In genomic region chr7:4733936-4734528, GRCh38 we compare ENCODE assay signal across 14 cellular contexts. TPM values are rescaled to one million over a fixed set of nuclear protein-coding genes. Genes with fewer than 3 reads are reported as not detected.
A peak's percentile ranks its signal among the peaks of the same experiment; 100 is the strongest.
DNase-seq lines count a peak whose midpoint lies in the region; ATAC-seq and TF ChIP-seq lines count a peak whose summit lies in the region.
"Had no signal": no experiment of that assay in that cellular context is flagged by ENCODE, and none has a peak within 500 bp of the region (broad histone marks: within the 10 kb centered on the region; RNA-seq: fewer than 3 reads in every experiment).

No MANE protein-coding gene starts in this region.

- H3K4me3 ChIP-seq in BLaER1 treated with 17β-estradiol and CSF1 and Interleukin-3, amounts not matched to agents 10 nM and 100 nM, result peak overlapping the region in 4 of 10 experiments; percentile 13 to 49 (median 21); a peak in 5 of 20 replicates
- H3K4me3 ChIP-seq in upper lobe of right lung, result no peak overlapping the region
- H3K4me3 ChIP-seq: pancreas had no signal

- TF ChIP-seq CTCF in upper lobe of right lung (IDR thresholded peaks at IDR 0.05) (no peak), omental fat pad (IDR thresholded peaks at IDR 0.05) (no peak)

- intact Hi-C loops in upper lobe of right lung (cut with DNase I), result no loop called here

- H3K9me3 ChIP-seq in BLaER1 treated with 17β-estradiol and CSF1 and Interleukin-3, amounts not matched to agents 10 nM and 100 nM (replicated peaks in 1 of 11), result peaks cover 0 to 7% (median 0%) of the 10 kb centered on the region in 11 experiments; a peak in 2 of 22 replicates
- no peaks in the 10 kb centered on the region for H3K9me3 ChIP-seq in upper lobe of right lung
- H3K9me3 ChIP-seq: pancreas had no signal

- peak overlapping the region; percentile 64 for H3K4me3 Mint-ChIP-seq in activated naive CD8-positive, alpha-beta T cell treated with anti-CD3 and anti-CD28 coated beads, Interleukin-2, amount 50 U/mL, for 24 hours
- peak overlapping the region in 1 of 8 donors; percentile 22 for H3K4me3 Mint-ChIP-seq in naive B cell

- ATAC-seq in activated naive CD8-positive, alpha-beta T cell treated with anti-CD3 and anti-CD28 coated beads, Interleukin-2, amount 50 U/mL, for 24 hours, result peak; percentile 77
- ATAC-seq in naive B cell (ENCODE audit: low read depth in 2 of 2), result peak in 1 of 2 donors; percentile 21
- ATAC-seq in GM19467 (IDR thresholded peaks at IDR 0.05; ENCODE audit: unreplicated experiment), result no peak
- ATAC-seq in upper lobe of right lung, result no peak
- ATAC-seq in omental fat pad (ENCODE audit: low FRiP score), result no peak
- ATAC-seq: left lobe of liver, pancreas had no signal

- peaks cover 17% of the 10 kb centered on the region for H3K36me3 Mint-ChIP-seq in activated naive CD8-positive, alpha-beta T cell treated with anti-CD3 and anti-CD28 coated beads, Interleukin-2, amount 50 U/mL, for 24 hours (ENCODE audit: low read depth)
- peaks cover 0 to 7% of the 10 kb centered on the region in 2 donors for H3K36me3 Mint-ChIP-seq in naive B cell

- peaks cover 68 to 98% (median 90%) of the 10 kb centered on the region in 10 experiments for H3K4me1 ChIP-seq in BLaER1 treated with 17β-estradiol and CSF1 and Interleukin-3, amounts not matched to agents 10 nM and 100 nM
- peaks cover 9% of the 10 kb centered on the region for H3K4me1 ChIP-seq in upper lobe of right lung
- H3K4me1 ChIP-seq: pancreas had no signal

- DNase-seq in GF-D8 (lab: John Stamatoyannopoulos, UW) (peak; percentile 28), naive B cell (no peak), NCI-H1105 (lab: John Stamatoyannopoulos, UW) (no peak), upper lobe of right lung (no peak), omental fat pad (ENCODE audit: low spot score) (no peak)
- peak; percentile 47 for DNase-seq in activated naive CD8-positive, alpha-beta T cell treated with anti-CD3 and anti-CD28 coated beads, Interleukin-2, amount 50 U/mL, for 24 hours
- DNase-seq: activated gamma-delta T cell treated with Interleukin-2 at 50 U/mL for 16 hours, COR-L47, foreskin melanocyte, NCI-H226, pancreas had no signal

- peak overlapping the region; percentile 89 for H3K27ac Mint-ChIP-seq in activated naive CD8-positive, alpha-beta T cell treated with anti-CD3 and anti-CD28 coated beads, Interleukin-2, amount 50 U/mL, for 24 hours
- peak overlapping the region in 4 of 6 donors; percentile 22 to 95 (median 68) for H3K27ac Mint-ChIP-seq in naive B cell

- H3K27ac ChIP-seq in BLaER1 treated with 17β-estradiol and CSF1 and Interleukin-3, amounts not matched to agents 10 nM and 100 nM, result peak overlapping the region in 10 of 11 experiments; percentile 23 to 88 (median 72); a peak in 18 of 22 replicates
- H3K27ac ChIP-seq in upper lobe of right lung, result no peak overlapping the region
- H3K27ac ChIP-seq: pancreas had no signal

- H3K4me1 Mint-ChIP-seq in activated naive CD8-positive, alpha-beta T cell treated with anti-CD3 and anti-CD28 coated beads, Interleukin-2, amount 50 U/mL, for 24 hours, result peaks cover 63% of the 10 kb centered on the region
- peaks cover 35 to 54% (median 42%) of the 10 kb centered on the region in 3 donors for H3K4me1 Mint-ChIP-seq in naive B cell

- H3K9ac ChIP-seq in BLaER1 treated with 17β-estradiol and CSF1 and Interleukin-3, amounts not matched to agents 10 nM and 100 nM, result peak overlapping the region in 10 of 11 experiments; percentile 36 to 75 (median 62); a peak in 19 of 22 replicates

- H3K36me3 ChIP-seq in BLaER1 treated with 17β-estradiol and CSF1 and Interleukin-3, amounts not matched to agents 10 nM and 100 nM, result peaks cover 8 to 57% (median 26%) of the 10 kb centered on the region in 11 experiments; a peak in 16 of 22 replicates
- no peaks in the 10 kb centered on the region for H3K36me3 ChIP-seq in upper lobe of right lung
- H3K36me3 ChIP-seq: pancreas had no signal

- no peaks in the 10 kb centered on the region for H3K27me3 ChIP-seq in BLaER1 treated with 17β-estradiol and CSF1 and Interleukin-3, amounts not matched to agents 10 nM and 100 nM
- H3K27me3 ChIP-seq in upper lobe of right lung, result no peaks in the 10 kb centered on the region
- H3K27me3 ChIP-seq: pancreas had no signal

- H3K9me3 Mint-ChIP-seq in activated naive CD8-positive, alpha-beta T cell treated with anti-CD3 and anti-CD28 coated beads, Interleukin-2, amount 50 U/mL, for 24 hours, result no peaks in the 10 kb centered on the region
- H3K9me3 Mint-ChIP-seq in naive B cell, result no peaks in the 10 kb centered on the region

- no peaks in the 10 kb centered on the region for H3K27me3 Mint-ChIP-seq in activated naive CD8-positive, alpha-beta T cell treated with anti-CD3 and anti-CD28 coated beads, Interleukin-2, amount 50 U/mL, for 24 hours
- no peaks in the 10 kb centered on the region for H3K27me3 Mint-ChIP-seq in naive B cell

- H4K20me1 ChIP-seq in BLaER1 treated with 17β-estradiol and CSF1 and Interleukin-3, amounts not matched to agents 10 nM and 100 nM, result peaks cover 68 to 99% (median 77%) of the 10 kb centered on the region in 11 experiments

- H3K4me2 ChIP-seq in BLaER1 treated with 17β-estradiol and CSF1 and Interleukin-3, amounts not matched to agents 10 nM and 100 nM, result peak overlapping the region; percentile 73 to 96 (median 88)

RNA-seq across cellular contexts. Expression of gene AP5Z1, which starts 41.4 kb away (rescaled TPM):
- polyA plus RNA-seq in naive B cell (ENCODE audit: low read depth in 6 of 6), result 10 to 100 TPM; 27.8 to 52.3 (median 37.3) TPM
- 48.9 TPM for total RNA-seq in upper lobe of right lung
- 10 to 100 TPM; 14.8 to 36.9 (median 28.1) TPM for total RNA-seq in omental fat pad

RNA-seq across cellular contexts. Expression of gene FOXK1, which starts 51.9 kb away (rescaled TPM):
- polyA plus RNA-seq in naive B cell (ENCODE audit: low read depth in 6 of 6), result 1 to 10 TPM in 5 of 6 donors, under 1 TPM in 1; 0.92 to 3.1 (median 1.8) TPM
- total RNA-seq in upper lobe of right lung (33.3 TPM), omental fat pad (10 to 100 TPM; 10.8 to 35.0 (median 20.4) TPM)

Comparison
In these comparisons a context has a peak if more than half of its experiments do, and no peak if none do; other contexts are left out.
1. DNase-seq: peak in GF-D8 (single experiment) and activated naive CD8-positive, alpha-beta T cell treated with anti-CD3 and anti-CD28 coated beads, Interleukin-2, amount 50 U/mL, for 24 hours (single experiment); none in naive B cell (single experiment), NCI-H1105 (single experiment), upper lobe of right lung (single experiment) and omental fat pad (single experiment).